ENCODE assay signal across 6 cellular contexts in genomic region chr18:90396-91193, GRCh38. TPM values are rescaled to one million over a fixed set of nuclear protein-coding genes. Genes with fewer than 3 reads are reported as not detected.
"Had no signal": no experiment of that assay in that cellular context is flagged by ENCODE, and none has a peak within 500 bp of the region (broad histone marks: within the 10 kb centered on the region; RNA-seq: fewer than 3 reads in every experiment).

No MANE protein-coding gene starts in this region.

RNA-seq across cellular contexts. Expression of gene TUBB8B, which starts 41.2 kb away (rescaled TPM):
- total RNA-seq: M059J, OCI-LY7, PC-9, Right ventricle myocardium inferior, RPMI7951, SJCRH30 had no signal
